Comparison of ENCODE assay signal across 17 cellular contexts in the genomic region with DNA sequence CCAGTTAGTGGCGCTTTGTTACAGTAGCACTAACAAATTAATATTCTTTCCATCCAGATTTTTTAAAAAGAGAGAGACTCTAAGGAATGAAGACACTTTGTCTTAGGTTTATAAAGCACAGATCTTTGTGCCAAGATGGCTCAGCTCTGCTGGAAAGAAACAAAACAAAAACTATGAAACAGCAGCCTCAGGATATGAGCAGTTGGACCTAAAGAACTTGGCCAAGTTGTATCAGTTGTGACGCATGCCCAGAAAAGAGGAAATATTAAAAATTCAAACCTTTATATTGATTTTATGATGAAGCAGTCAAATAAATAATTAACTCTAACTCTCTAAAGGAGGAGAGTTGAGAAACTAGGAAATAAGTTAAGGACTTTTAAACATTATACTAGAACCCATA.
DNase-seq lines count a peak whose midpoint lies in the region; ATAC-seq and TF ChIP-seq lines count a peak whose summit lies in the region.
"Had no signal": no experiment of that assay in that cellular context is flagged by ENCODE, and none has a peak within 500 bp of the region (broad histone marks: within the 10 kb centered on the region; RNA-seq: fewer than 3 reads in every experiment).

No MANE protein-coding gene starts in this region.

- TF ChIP-seq POLR2A in gastroesophageal sphincter (IDR thresholded peaks at IDR 0.05): no peak

- H3K4me1 ChIP-seq in BLaER1: peaks cover 25% of the 10 kb centered on the region
- peaks cover 31% of the 10 kb centered on the region for H3K4me1 ChIP-seq in adipocyte (ENCODE audit: control insufficient read depth, insufficient read depth, low read length)
- peaks cover 0 to 13% (median 0%) of the 10 kb centered on the region in 3 donors for H3K4me1 ChIP-seq in gastroesophageal sphincter
- peaks cover 7% of the 10 kb centered on the region for H3K4me1 ChIP-seq in parathyroid adenoma
- H3K4me1 ChIP-seq: upper lobe of left lung had no signal

- DNase-seq in adipocyte (ENCODE audit: low read depth) (no peak), COR-L47 (lab: John Stamatoyannopoulos, UW) (no peak), left lobe of liver (ENCODE audit: low spot score) (no peak)
- DNase-seq in activated T-helper 1 cell treated with anti-CD3 and anti-CD28 coated beads, Interleukin-12 subunit alpha, Interleukin-12 subunit beta, Interleukin-2, Interleukin-4 antibody, amounts not matched to agents 30 ng/mL and 10 ng/mL and 1 ng/mL, durations not matched to agents 14 hours and 24 hours and 36 hours (ENCODE audit: low spot score): no peak
- no peak for DNase-seq in central memory CD4-positive, alpha-beta T cell
- DNase-seq: activated CD4-positive, alpha-beta T cell treated with anti-CD3 and anti-CD28 coated beads for 4 hours; activated CD8-positive, alpha-beta memory T cell treated with anti-CD3 and anti-CD28 coated beads, Interleukin-2, amount 10 ng/mL, durations not matched to agents 7 days and 5 days; CD4-positive, alpha-beta T cell; mammary epithelial cell; naive thymus-derived CD8-positive, alpha-beta T cell; NCI-H1105; T1000; upper lobe of left lung had no signal

- H3K36me3 Mint-ChIP-seq in activated T-helper 1 cell treated with anti-CD3 and anti-CD28 coated beads, Interleukin-12 subunit alpha, Interleukin-12 subunit beta, Interleukin-2, Interleukin-4 antibody, amounts not matched to agents 30 ng/mL and 10 ng/mL and 1 ng/mL, durations not matched to agents 14 hours and 24 hours and 36 hours (ENCODE audit: low read depth): no peaks in the 10 kb centered on the region
- H3K36me3 Mint-ChIP-seq: activated CD8-positive, alpha-beta memory T cell treated with anti-CD3 and anti-CD28 coated beads, Interleukin-2, amount 10 ng/mL, durations not matched to agents 7 days and 5 days; naive thymus-derived CD8-positive, alpha-beta T cell; stimulated activated effector memory CD8-positive, alpha-beta T cell treated with anti-CD3 and anti-CD28 coated beads, Interleukin-12 subunit alpha, Interleukin-12 subunit beta, amount 100 ng/mL, for 72 hours had no signal

- H2AFZ ChIP-seq in parathyroid adenoma: peak overlapping the region; percentile 31

- no peaks in the 10 kb centered on the region for H4K20me1 ChIP-seq in BLaER1

- no peak overlapping the region for H3K4me3 Mint-ChIP-seq in activated T-helper 1 cell treated with anti-CD3 and anti-CD28 coated beads, Interleukin-12 subunit alpha, Interleukin-12 subunit beta, Interleukin-2, Interleukin-4 antibody, amounts not matched to agents 30 ng/mL and 10 ng/mL and 1 ng/mL, durations not matched to agents 14 hours and 24 hours and 36 hours
- H3K4me3 Mint-ChIP-seq: activated CD8-positive, alpha-beta memory T cell treated with anti-CD3 and anti-CD28 coated beads, Interleukin-2, amount 10 ng/mL, durations not matched to agents 7 days and 5 days; CD4-positive, alpha-beta T cell; naive thymus-derived CD8-positive, alpha-beta T cell; stimulated activated effector memory CD8-positive, alpha-beta T cell treated with anti-CD3 and anti-CD28 coated beads, Interleukin-12 subunit alpha, Interleukin-12 subunit beta, amount 100 ng/mL, for 72 hours had no signal

- H3K79me2 ChIP-seq in parathyroid adenoma: no peaks in the 10 kb centered on the region

- no peak overlapping the region for H3K4me3 ChIP-seq in BLaER1
- H3K4me3 ChIP-seq in adipocyte (ENCODE audit: low read length): peak overlapping the region; percentile 63
- H3K4me3 ChIP-seq in gastroesophageal sphincter: no peak overlapping the region
- no peak overlapping the region for H3K4me3 ChIP-seq in parathyroid adenoma (ENCODE audit: low read depth, low read length)
- H3K4me3 ChIP-seq: upper lobe of left lung had no signal

- intact Hi-C loops in activated T-helper 1 cell treated with anti-CD3 and anti-CD28 coated beads, Interleukin-12 subunit alpha, Interleukin-12 subunit beta, Interleukin-2, Interleukin-4 antibody, amounts not matched to agents 30 ng/mL and 10 ng/mL and 1 ng/mL, durations not matched to agents 14 hours and 24 hours and 36 hours (cut with micrococcal nuclease): no loop called here

- peaks cover 5% of the 10 kb centered on the region for H3K27me3 Mint-ChIP-seq in activated T-helper 1 cell treated with anti-CD3 and anti-CD28 coated beads, Interleukin-12 subunit alpha, Interleukin-12 subunit beta, Interleukin-2, Interleukin-4 antibody, amounts not matched to agents 30 ng/mL and 10 ng/mL and 1 ng/mL, durations not matched to agents 14 hours and 24 hours and 36 hours (ENCODE audit: insufficient read depth)
- H3K27me3 Mint-ChIP-seq: activated CD8-positive, alpha-beta memory T cell treated with anti-CD3 and anti-CD28 coated beads, Interleukin-2, amount 10 ng/mL, durations not matched to agents 7 days and 5 days had no signal

- no peaks in the 10 kb centered on the region for H3K36me3 ChIP-seq in BLaER1
- peaks cover 6% of the 10 kb centered on the region for H3K36me3 ChIP-seq in adipocyte (ENCODE audit: control insufficient read depth, insufficient read depth, low read length, severe bottlenecking)
- no peaks in the 10 kb centered on the region for H3K36me3 ChIP-seq in gastroesophageal sphincter
- H3K36me3 ChIP-seq in parathyroid adenoma (ENCODE audit: control insufficient read depth, insufficient read depth, low read length): no peaks in the 10 kb centered on the region
- H3K36me3 ChIP-seq: upper lobe of left lung had no signal

- H3K9ac ChIP-seq in BLaER1 (no peak overlapping the region), adipocyte (ENCODE audit: low read length) (peak overlapping the region; percentile 57), parathyroid adenoma (no peak overlapping the region)

- H3K27me3 ChIP-seq in BLaER1 (no peaks in the 10 kb centered on the region), adipocyte (replicated peaks; ENCODE audit: control insufficient read depth, insufficient read depth, low read length) (no peaks in the 10 kb centered on the region), gastroesophageal sphincter (no peaks in the 10 kb centered on the region), parathyroid adenoma (ENCODE audit: control insufficient read depth, insufficient read depth, low read length) (no peaks in the 10 kb centered on the region)
- H3K27me3 ChIP-seq: upper lobe of left lung had no signal

- no peak overlapping the region for H3K27ac Mint-ChIP-seq in activated T-helper 1 cell treated with anti-CD3 and anti-CD28 coated beads, Interleukin-12 subunit alpha, Interleukin-12 subunit beta, Interleukin-2, Interleukin-4 antibody, amounts not matched to agents 30 ng/mL and 10 ng/mL and 1 ng/mL, durations not matched to agents 14 hours and 24 hours and 36 hours
- H3K27ac Mint-ChIP-seq: activated CD8-positive, alpha-beta memory T cell treated with anti-CD3 and anti-CD28 coated beads, Interleukin-2, amount 10 ng/mL, durations not matched to agents 7 days and 5 days; CD4-positive, alpha-beta T cell; naive thymus-derived CD8-positive, alpha-beta T cell; stimulated activated effector memory CD8-positive, alpha-beta T cell treated with anti-CD3 and anti-CD28 coated beads, Interleukin-12 subunit alpha, Interleukin-12 subunit beta, amount 100 ng/mL, for 72 hours had no signal

- ATAC-seq in gastroesophageal sphincter (peak; percentile 30), left lobe of liver (no peak)
- ATAC-seq: activated CD8-positive, alpha-beta memory T cell treated with anti-CD3 and anti-CD28 coated beads, Interleukin-2, amount 10 ng/mL, durations not matched to agents 7 days and 5 days; naive thymus-derived CD8-positive, alpha-beta T cell; stimulated activated effector memory CD8-positive, alpha-beta T cell treated with anti-CD3 and anti-CD28 coated beads, Interleukin-12 subunit alpha, Interleukin-12 subunit beta, amount 100 ng/mL, for 72 hours had no signal

- H3K4me2 ChIP-seq in BLaER1: peak overlapping the region; percentile 61
- no peak overlapping the region for H3K4me2 ChIP-seq in parathyroid adenoma (ENCODE audit: low read length)

- H3K4me1 Mint-ChIP-seq in activated T-helper 1 cell treated with anti-CD3 and anti-CD28 coated beads, Interleukin-12 subunit alpha, Interleukin-12 subunit beta, Interleukin-2, Interleukin-4 antibody, amounts not matched to agents 30 ng/mL and 10 ng/mL and 1 ng/mL, durations not matched to agents 14 hours and 24 hours and 36 hours (ENCODE audit: low read depth): no peaks in the 10 kb centered on the region
- H3K4me1 Mint-ChIP-seq: activated CD8-positive, alpha-beta memory T cell treated with anti-CD3 and anti-CD28 coated beads, Interleukin-2, amount 10 ng/mL, durations not matched to agents 7 days and 5 days; naive thymus-derived CD8-positive, alpha-beta T cell; stimulated activated effector memory CD8-positive, alpha-beta T cell treated with anti-CD3 and anti-CD28 coated beads, Interleukin-12 subunit alpha, Interleukin-12 subunit beta, amount 100 ng/mL, for 72 hours had no signal

- WGBS in gastroesophageal sphincter (ENCODE audit: low coverage in 1 of 2), 2 donors: 68 to 100% methylated on average over 1 to 2 of the region's 2 CpGs

- no peaks in the 10 kb centered on the region for H3K9me3 Mint-ChIP-seq in activated T-helper 1 cell treated with anti-CD3 and anti-CD28 coated beads, Interleukin-12 subunit alpha, Interleukin-12 subunit beta, Interleukin-2, Interleukin-4 antibody, amounts not matched to agents 30 ng/mL and 10 ng/mL and 1 ng/mL, durations not matched to agents 14 hours and 24 hours and 36 hours
- H3K9me3 Mint-ChIP-seq: CD4-positive, alpha-beta T cell; stimulated activated effector memory CD8-positive, alpha-beta T cell treated with anti-CD3 and anti-CD28 coated beads, Interleukin-12 subunit alpha, Interleukin-12 subunit beta, amount 100 ng/mL, for 72 hours had no signal

- no peak for TF ChIP-seq EP300 in gastroesophageal sphincter (IDR thresholded peaks at IDR 0.05)

- H3K27ac ChIP-seq in BLaER1 (no peak overlapping the region), gastroesophageal sphincter (peak overlapping the region in 3 of 4 donors; percentile 12 to 54 (median 35)), parathyroid adenoma (no peak overlapping the region)

- H3K9me3 ChIP-seq in BLaER1: no peaks in the 10 kb centered on the region
- H3K9me3 ChIP-seq in adipocyte (ENCODE audit: control insufficient read depth, low read length): no peaks in the 10 kb centered on the region
- no peaks in the 10 kb centered on the region for H3K9me3 ChIP-seq in gastroesophageal sphincter
- no peaks in the 10 kb centered on the region for H3K9me3 ChIP-seq in parathyroid adenoma (ENCODE audit: control insufficient read depth, low read length)
- H3K9me3 ChIP-seq: upper lobe of left lung had no signal

- no peak for TF ChIP-seq CTCF in gastroesophageal sphincter (IDR thresholded peaks at IDR 0.05)
- no peak for TF ChIP-seq CTCF in parathyroid adenoma (IDR thresholded peaks at IDR 0.05)

Comparison
In these comparisons a context has a peak if more than half of its experiments do, and no peak if none do; other contexts are left out.
1. H3K27ac ChIP-seq: peak in gastroesophageal sphincter (3 of 4); none in BLaER1 (single experiment) and parathyroid adenoma (single experiment).